21 cellular contexts compared by ENCODE assay signal in the genomic region with DNA sequence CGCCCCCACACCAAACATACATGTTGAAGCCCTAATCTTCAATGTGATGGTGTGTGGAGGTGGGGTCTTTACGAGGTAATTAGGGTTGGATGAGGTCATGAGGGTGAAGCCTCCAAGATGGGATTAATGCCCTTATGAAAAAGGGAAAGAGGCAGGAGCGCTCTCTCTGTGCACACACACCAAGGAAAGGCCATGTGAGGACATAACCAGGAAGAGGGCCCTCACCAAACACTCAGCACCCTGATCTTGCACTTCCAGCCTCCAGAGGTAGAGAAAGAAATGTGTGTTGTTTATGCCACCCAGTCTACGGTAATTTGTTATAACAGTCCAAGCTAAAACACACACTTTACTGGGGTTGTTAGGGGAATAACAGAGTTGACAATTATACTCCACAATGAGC. TPM values are rescaled to one million over a fixed set of nuclear protein-coding genes. Genes with fewer than 3 reads are reported as not detected.
A peak's percentile ranks its signal among the peaks of the same experiment; 100 is the strongest.
DNase-seq lines count a peak whose midpoint lies in the region; ATAC-seq and TF ChIP-seq lines count a peak whose summit lies in the region.
"Had no signal": no experiment of that assay in that cellular context is flagged by ENCODE, and none has a peak within 500 bp of the region (broad histone marks: within the 10 kb centered on the region; RNA-seq: fewer than 3 reads in every experiment).

No MANE protein-coding gene starts in this region.

- TF ChIP-seq POLR2A in body of pancreas (IDR thresholded peaks at IDR 0.05) = no peak

- H3K27ac Mint-ChIP-seq in GM23338 (peak overlapping the region; percentile 8; the same call in 1 of the 2 replicates), nephron (peak overlapping the region; percentile 80 to 83 (median 80))
- H3K27ac Mint-ChIP-seq: activated CD4-positive, alpha-beta memory T cell treated with anti-CD3 and anti-CD28 coated beads for 36 hours; CD4-positive, CD25-positive, alpha-beta regulatory T cell; stimulated activated naive CD8-positive, alpha-beta T cell treated with anti-CD3 and anti-CD28 coated beads, Interleukin-15, Interleukin-2, amounts not matched to agents 100 ng/mL and 50 ng/mL, for 24 hours had no signal

- no peak overlapping the region for H2AFZ ChIP-seq in GM23338

- H3K27ac ChIP-seq in GM23338 (ENCODE audit: low read depth) = no peak overlapping the region
- H3K27ac ChIP-seq in body of pancreas = peak overlapping the region in 3 of 4 donors; percentile 31 to 75 (median 70)
- H3K27ac ChIP-seq: thoracic aorta had no signal

- H3K27me3 ChIP-seq in GM23338 (ENCODE audit: insufficient read depth) = no peaks in the 10 kb centered on the region
- H3K27me3 ChIP-seq in body of pancreas = no peaks in the 10 kb centered on the region

- no peaks in the 10 kb centered on the region for H3K9me2 ChIP-seq in GM23338 (ENCODE audit: insufficient read depth)

- no peaks in the 10 kb centered on the region for H3K4me1 ChIP-seq in GM23338 (ENCODE audit: insufficient read depth)
- H3K4me1 ChIP-seq in body of pancreas = peaks cover 29% of the 10 kb centered on the region

- TF ChIP-seq CTCF in GM23338 (conservative IDR thresholded peaks at IDR 0.05; ENCODE audit: low read depth in 2 of 2) = no peak
- TF ChIP-seq CTCF in body of pancreas (IDR thresholded peaks at IDR 0.05) = no peak
- TF ChIP-seq CTCF in nephron (IDR thresholded peaks at IDR 0.05; ENCODE audit: unreplicated experiment in 3 of 3) = no peak

- peaks cover 5% of the 10 kb centered on the region; the same call in 1 of the 2 replicates for H3K36me3 ChIP-seq in GM23338 (ENCODE audit: insufficient read depth)
- H3K36me3 ChIP-seq in body of pancreas (replicated peaks in 1 of 2; ENCODE audit: insufficient read depth in 1 of 2, low read depth in 2 of 2) = no peaks in the 10 kb centered on the region

- WGBS in body of pancreas, 2 donors = 61 to 67% methylated on average over 4 of the region's 4 CpGs

- H3K27me3 Mint-ChIP-seq in GM23338 (ENCODE audit: insufficient read depth, low read depth, poor library complexity) (no peaks in the 10 kb centered on the region), nephron (ENCODE audit: low read depth) (no peaks in the 10 kb centered on the region)
- H3K27me3 Mint-ChIP-seq: activated CD4-positive, alpha-beta memory T cell treated with anti-CD3 and anti-CD28 coated beads for 36 hours; CD4-positive, CD25-positive, alpha-beta regulatory T cell; stimulated activated naive CD8-positive, alpha-beta T cell treated with anti-CD3 and anti-CD28 coated beads, Interleukin-15, Interleukin-2, amounts not matched to agents 100 ng/mL and 50 ng/mL, for 24 hours had no signal

- intact Hi-C loops in body of pancreas (cut with DNase I) = no loop called here

- no peaks in the 10 kb centered on the region for H3K79me2 ChIP-seq in GM23338 (replicated peaks; ENCODE audit: insufficient read depth)

- no peaks in the 10 kb centered on the region; the same call in 1 of the 2 replicates for H3F3A ChIP-seq in GM23338 (replicated peaks; ENCODE audit: low read depth)

- no peak overlapping the region for H3K4me3 ChIP-seq in GM23338
- H3K4me3 ChIP-seq in body of pancreas = no peak overlapping the region
- H3K4me3 ChIP-seq: thoracic aorta had no signal

- H3K4me2 ChIP-seq in GM23338 = no peak overlapping the region

- peak; percentile 46 for DNase-seq in NCI-H1436 (lab: John Stamatoyannopoulos, UW)
- no peak for DNase-seq in NCI-H1436 treated with DMSO at 0.1 percent for 48 hours (lab: John Stamatoyannopoulos, UW)
- DNase-seq in GM23338 (ENCODE audit: low spot score) = no peak
- peak in 1 of 4 donors; percentile 10 for DNase-seq in body of pancreas
- no peak for DNase-seq in effector CD4-positive, alpha-beta T cell
- DNase-seq in NCI-H226 = no peak
- DNase-seq: 8988T; activated CD4-positive, alpha-beta memory T cell treated with anti-CD3 and anti-CD28 coated beads for 36 hours; activated gamma-delta T cell; amniotic stem cell; CD4-positive, CD25-positive, alpha-beta regulatory T cell; DMS 273 treated with DMSO at 0.1 percent for 48 hours; NCI-H1092; NCI-H187 treated with DMSO at 0.1 percent for 48 hours; NCI-H748 treated with DMSO at 0.1 percent for 48 hours; T-helper 1 cell had no signal

- H3K9me3 Mint-ChIP-seq in GM23338 (no peaks in the 10 kb centered on the region), nephron (no peaks in the 10 kb centered on the region)
- H3K9me3 Mint-ChIP-seq: activated CD4-positive, alpha-beta memory T cell treated with anti-CD3 and anti-CD28 coated beads for 36 hours; CD4-positive, CD25-positive, alpha-beta regulatory T cell; stimulated activated naive CD8-positive, alpha-beta T cell treated with anti-CD3 and anti-CD28 coated beads, Interleukin-15, Interleukin-2, amounts not matched to agents 100 ng/mL and 50 ng/mL, for 24 hours had no signal

- no peaks in the 10 kb centered on the region for H3K9me3 ChIP-seq in body of pancreas
- H3K9me3 ChIP-seq: thoracic aorta had no signal

- peaks cover 38% of the 10 kb centered on the region for H3K36me3 Mint-ChIP-seq in GM23338 (ENCODE audit: low read depth)
- H3K36me3 Mint-ChIP-seq in nephron (ENCODE audit: low read depth) = peaks cover 49% of the 10 kb centered on the region

- no peak overlapping the region for H3K4me3 Mint-ChIP-seq in GM23338
- no peak overlapping the region for H3K4me3 Mint-ChIP-seq in nephron
- H3K4me3 Mint-ChIP-seq: activated CD4-positive, alpha-beta memory T cell treated with anti-CD3 and anti-CD28 coated beads for 36 hours; CD4-positive, CD25-positive, alpha-beta regulatory T cell; stimulated activated naive CD8-positive, alpha-beta T cell treated with anti-CD3 and anti-CD28 coated beads, Interleukin-15, Interleukin-2, amounts not matched to agents 100 ng/mL and 50 ng/mL, for 24 hours had no signal

- H4K20me1 ChIP-seq in GM23338 (replicated peaks; ENCODE audit: insufficient read depth) = no peaks in the 10 kb centered on the region

- ATAC-seq in GM23338 (no peak), body of pancreas (peak; percentile 31), GM21576 (IDR thresholded peaks at IDR 0.05; ENCODE audit: unreplicated experiment) (no peak)
- ATAC-seq: activated CD4-positive, CD25-positive, alpha-beta regulatory T cell treated with anti-CD3 and anti-CD28 coated beads, Interleukin-2, amount 50 U/mL, for 24 hours had no signal

- H3K4me1 Mint-ChIP-seq in GM23338 (peaks cover 9% of the 10 kb centered on the region), nephron (no peaks in the 10 kb centered on the region)

TF ChIP-seq in GM23338, 12 proteins besides CTCF, POLR2A, EP300 and RAD21 (continues in another document):
- TF ChIP-seq, protein P1, sequence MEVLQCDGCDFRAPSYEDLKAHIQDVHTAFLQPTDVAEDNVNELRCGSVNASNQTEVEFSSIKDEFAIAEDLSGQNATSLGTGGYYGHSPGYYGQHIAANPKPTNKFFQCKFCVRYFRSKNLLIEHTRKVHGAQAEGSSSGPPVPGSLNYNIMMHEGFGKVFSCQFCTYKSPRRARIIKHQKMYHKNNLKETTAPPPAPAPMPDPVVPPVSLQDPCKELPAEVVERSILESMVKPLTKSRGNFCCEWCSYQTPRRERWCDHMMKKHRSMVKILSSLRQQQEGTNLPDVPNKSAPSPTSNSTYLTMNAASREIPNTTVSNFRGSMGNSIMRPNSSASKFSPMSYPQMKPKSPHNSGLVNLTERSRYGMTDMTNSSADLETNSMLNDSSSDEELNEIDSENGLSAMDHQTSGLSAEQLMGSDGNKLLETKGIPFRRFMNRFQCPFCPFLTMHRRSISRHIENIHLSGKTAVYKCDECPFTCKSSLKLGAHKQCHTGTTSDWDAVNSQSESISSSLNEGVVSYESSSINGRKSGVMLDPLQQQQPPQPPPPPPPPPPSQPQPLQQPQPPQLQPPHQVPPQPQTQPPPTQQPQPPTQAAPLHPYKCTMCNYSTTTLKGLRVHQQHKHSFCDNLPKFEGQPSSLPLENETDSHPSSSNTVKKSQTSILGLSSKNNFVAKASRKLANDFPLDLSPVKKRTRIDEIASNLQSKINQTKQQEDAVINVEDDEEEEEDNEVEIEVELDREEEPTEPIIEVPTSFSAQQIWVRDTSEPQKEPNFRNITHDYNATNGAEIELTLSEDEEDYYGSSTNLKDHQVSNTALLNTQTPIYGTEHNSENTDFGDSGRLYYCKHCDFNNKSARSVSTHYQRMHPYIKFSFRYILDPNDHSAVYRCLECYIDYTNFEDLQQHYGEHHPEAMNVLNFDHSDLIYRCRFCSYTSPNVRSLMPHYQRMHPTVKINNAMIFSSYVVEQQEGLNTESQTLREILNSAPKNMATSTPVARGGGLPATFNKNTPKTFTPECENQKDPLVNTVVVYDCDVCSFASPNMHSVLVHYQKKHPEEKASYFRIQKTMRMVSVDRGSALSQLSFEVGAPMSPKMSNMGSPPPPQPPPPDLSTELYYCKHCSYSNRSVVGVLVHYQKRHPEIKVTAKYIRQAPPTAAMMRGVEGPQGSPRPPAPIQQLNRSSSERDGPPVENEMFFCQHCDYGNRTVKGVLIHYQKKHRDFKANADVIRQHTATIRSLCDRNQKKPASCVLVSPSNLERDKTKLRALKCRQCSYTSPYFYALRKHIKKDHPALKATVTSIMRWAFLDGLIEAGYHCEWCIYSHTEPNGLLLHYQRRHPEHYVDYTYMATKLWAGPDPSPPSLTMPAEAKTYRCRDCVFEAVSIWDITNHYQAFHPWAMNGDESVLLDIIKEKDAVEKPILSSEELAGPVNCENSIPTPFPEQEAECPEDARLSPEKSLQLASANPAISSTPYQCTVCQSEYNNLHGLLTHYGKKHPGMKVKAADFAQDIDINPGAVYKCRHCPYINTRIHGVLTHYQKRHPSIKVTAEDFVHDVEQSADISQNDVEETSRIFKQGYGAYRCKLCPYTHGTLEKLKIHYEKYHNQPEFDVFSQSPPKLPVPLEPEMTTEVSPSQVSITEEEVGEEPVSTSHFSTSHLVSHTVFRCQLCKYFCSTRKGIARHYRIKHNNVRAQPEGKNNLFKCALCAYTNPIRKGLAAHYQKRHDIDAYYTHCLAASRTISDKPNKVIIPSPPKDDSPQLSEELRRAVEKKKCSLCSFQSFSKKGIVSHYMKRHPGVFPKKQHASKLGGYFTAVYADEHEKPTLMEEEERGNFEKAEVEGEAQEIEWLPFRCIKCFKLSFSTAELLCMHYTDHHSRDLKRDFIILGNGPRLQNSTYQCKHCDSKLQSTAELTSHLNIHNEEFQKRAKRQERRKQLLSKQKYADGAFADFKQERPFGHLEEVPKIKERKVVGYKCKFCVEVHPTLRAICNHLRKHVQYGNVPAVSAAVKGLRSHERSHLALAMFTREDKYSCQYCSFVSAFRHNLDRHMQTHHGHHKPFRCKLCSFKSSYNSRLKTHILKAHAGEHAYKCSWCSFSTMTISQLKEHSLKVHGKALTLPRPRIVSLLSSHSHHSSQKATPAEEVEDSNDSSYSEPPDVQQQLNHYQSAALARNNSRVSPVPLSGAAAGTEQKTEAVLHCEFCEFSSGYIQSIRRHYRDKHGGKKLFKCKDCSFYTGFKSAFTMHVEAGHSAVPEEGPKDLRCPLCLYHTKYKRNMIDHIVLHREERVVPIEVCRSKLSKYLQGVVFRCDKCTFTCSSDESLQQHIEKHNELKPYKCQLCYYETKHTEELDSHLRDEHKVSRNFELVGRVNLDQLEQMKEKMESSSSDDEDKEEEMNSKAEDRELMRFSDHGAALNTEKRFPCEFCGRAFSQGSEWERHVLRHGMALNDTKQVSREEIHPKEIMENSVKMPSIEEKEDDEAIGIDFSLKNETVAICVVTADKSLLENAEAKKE (CRISPR knock-in tag; IDR thresholded peaks at IDR 0.05) = no peak

RNA-seq across cellular contexts. Expression of a gene that starts 14.6 kb away (rescaled TPM):
- 1.9 and 3.0 TPM in 2 replicates for total RNA-seq in GM23338 (2014; rRNA removed; shearing (Covaris generic))
- 0.28 and 0.82 TPM in 2 replicates for polyA plus RNA-seq in GM23338 (2016; fragmentation: Nextera tagmentation; extraction: Ambion mirVana)
- total RNA-seq in body of pancreas = 1 to 10 TPM; 3.6 to 7.6 TPM
